In the genomic region with DNA sequence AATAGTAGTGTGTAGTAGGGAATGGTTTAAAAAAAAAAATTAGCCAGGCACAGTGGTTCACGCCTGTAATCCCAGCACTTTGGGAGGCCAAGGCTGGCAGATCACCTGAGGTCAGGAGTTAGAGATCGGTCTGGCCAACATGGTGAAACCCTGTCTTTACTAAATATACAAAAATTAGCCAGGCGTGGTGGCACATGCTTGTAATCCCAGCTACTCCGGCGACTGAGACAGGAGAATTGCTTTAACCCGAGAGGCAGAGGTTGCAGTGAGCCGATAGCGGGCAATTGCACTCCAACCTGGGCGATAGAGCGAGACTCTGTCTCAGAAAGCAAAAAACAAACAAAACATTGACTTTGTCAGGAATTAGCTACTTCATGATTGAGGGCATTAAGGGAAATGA, we compare ENCODE assay signal across 15 cellular contexts. TPM values are rescaled to one million over a fixed set of nuclear protein-coding genes. Genes with fewer than 3 reads are reported as not detected.
DNase-seq lines count a peak whose midpoint lies in the region; ATAC-seq and TF ChIP-seq lines count a peak whose summit lies in the region.
"Not testable (repeated sequence)": the region's sequence is repeated elsewhere in the genome, so short reads cannot be mapped to it uniquely, and the experiment has no call there.
"Had no signal": no experiment of that assay in that cellular context is flagged by ENCODE, and none has a peak within 500 bp of the region (broad histone marks: within the 10 kb centered on the region; RNA-seq: fewer than 3 reads in every experiment).

No MANE protein-coding gene starts in this region.

- peaks cover 50% of the 10 kb centered on the region for H3K4me1 ChIP-seq in ACC112 (ENCODE audit: control insufficient read depth, insufficient read depth, low read length, unreplicated experiment)
- peaks cover 14% of the 10 kb centered on the region; the same call in 1 of the 2 replicates for H3K4me1 ChIP-seq in GM23338 (ENCODE audit: insufficient read depth)
- H3K4me1 ChIP-seq in PC-9 (replicated peaks; ENCODE audit: insufficient read depth) = peaks cover 52% of the 10 kb centered on the region
- H3K4me1 ChIP-seq in endodermal cell (ENCODE audit: control insufficient read depth, insufficient read depth, low read length) = not testable (repeated sequence)

- H3K4me1 Mint-ChIP-seq in GM23338 (peaks cover 25% of the 10 kb centered on the region), endodermal cell (peaks cover 20% of the 10 kb centered on the region), natural killer cell (peaks cover 58 to 63% of the 10 kb centered on the region in 2 donors)
- H3K4me1 Mint-ChIP-seq in activated CD4-positive, alpha-beta memory T cell treated with anti-CD3 and anti-CD28 coated beads for 36 hours (ENCODE audit: low read depth) = peaks cover 63% of the 10 kb centered on the region
- peaks cover 63% of the 10 kb centered on the region for H3K4me1 Mint-ChIP-seq in activated naive CD8-positive, alpha-beta T cell (ENCODE audit: low read depth)
- H3K4me1 Mint-ChIP-seq in stimulated activated effector memory CD8-positive, alpha-beta T cell treated with anti-CD3 and anti-CD28 coated beads, Interleukin-12 subunit alpha, Interleukin-12 subunit beta, amount 100 ng/mL, for 72 hours = peaks cover 62% of the 10 kb centered on the region

- not testable (repeated sequence) for H3K27ac Mint-ChIP-seq in GM23338
- peak overlapping the region; percentile 24 for H3K27ac Mint-ChIP-seq in activated CD4-positive, alpha-beta memory T cell treated with anti-CD3 and anti-CD28 coated beads for 36 hours
- peak overlapping the region; percentile 96 for H3K27ac Mint-ChIP-seq in activated naive CD8-positive, alpha-beta T cell
- H3K27ac Mint-ChIP-seq in endodermal cell (peak overlapping the region; percentile 6), natural killer cell (peak overlapping the region; percentile 53 to 98)
- H3K27ac Mint-ChIP-seq in stimulated activated effector memory CD8-positive, alpha-beta T cell treated with anti-CD3 and anti-CD28 coated beads, Interleukin-12 subunit alpha, Interleukin-12 subunit beta, amount 100 ng/mL, for 72 hours = peak overlapping the region; percentile 97

- not testable (repeated sequence) for H4K20me1 ChIP-seq in GM23338 (replicated peaks; ENCODE audit: insufficient read depth); PC-9 (ENCODE audit: insufficient read depth)

- not testable (repeated sequence) for H3K9me3 ChIP-seq in PC-9 (ENCODE audit: insufficient read depth, low read depth); endodermal cell (ENCODE audit: control insufficient read depth, low read length)

- peak overlapping the region; percentile 95 for H3K4me3 ChIP-seq in ACC112 (ENCODE audit: low read depth, low read length)
- not testable (repeated sequence) for H3K4me3 ChIP-seq in GM23338
- H3K4me3 ChIP-seq in PC-9 = peak overlapping the region; percentile 98; the same call in 1 of the 2 replicates
- peak overlapping the region; percentile 98 for H3K4me3 ChIP-seq in endodermal cell (ENCODE audit: low read length)

- POLR2A ChIA-PET in PC-9 (lab: Charles Lee; ENCODE audit: unreplicated experiment) = interaction anchor here (0.7 kb wide), 1 partner anchor 112 kb away, joined by 3 read pairs; no protein-coding TSS in a partner anchor
- POLR2A ChIA-PET in activated CD4-positive, alpha-beta memory T cell treated with anti-CD3 and anti-CD28 coated beads for 36 hours (lab: Charles Lee) = interaction anchor here (1.6 kb wide), 1 partner anchor 14 kb away, joined by 3 read pairs; no protein-coding TSS in a partner anchor

- not testable (repeated sequence) for H2AFZ ChIP-seq in ACC112 (ENCODE audit: low read length, unreplicated experiment); GM23338; PC-9

- CTCF ChIA-PET in PC-9 (lab: Charles Lee) = not testable (repeated sequence)
- CTCF ChIA-PET in activated CD4-positive, alpha-beta memory T cell treated with anti-CD3 and anti-CD28 coated beads for 36 hours (lab: Charles Lee) = interaction anchor here (0.6 to 5.8 kb wide), 3 partner anchors 25 to 84 kb away, joined by 3 to 66 read pairs (median 54); a partner anchor contains a TSS

- H3K27me3 ChIP-seq in ACC112 (ENCODE audit: insufficient read depth, low read length); GM23338 (ENCODE audit: insufficient read depth); PC-9 (ENCODE audit: insufficient read depth, low read depth); endodermal cell (ENCODE audit: control insufficient read depth, insufficient read depth, low read length, poor library complexity, severe bottlenecking): not testable (repeated sequence)

- peaks cover 42% of the 10 kb centered on the region for H3K79me2 ChIP-seq in ACC112 (ENCODE audit: control insufficient read depth, insufficient read depth, low read length, unreplicated experiment)
- H3K79me2 ChIP-seq in GM23338 (replicated peaks; ENCODE audit: insufficient read depth) = peaks cover 38% of the 10 kb centered on the region
- H3K79me2 ChIP-seq in PC-9 (ENCODE audit: low read depth) = peaks cover 47% of the 10 kb centered on the region

- intact Hi-C loops in PC-9 (cut with micrococcal nuclease; ENCODE audit: unreplicated experiment) (loop anchor here (5.0 kb wide), 1 partner anchor 245 kb away; a partner anchor contains a TSS), natural killer cell (cut with micrococcal nuclease) (loop anchor here (5.0 kb wide), 1 partner anchor 75 kb away; no protein-coding TSS in a partner anchor)
- intact Hi-C loops in activated CD4-positive, alpha-beta memory T cell treated with anti-CD3 and anti-CD28 coated beads for 36 hours (cut with micrococcal nuclease) = loop anchor here (5.0 kb wide), 1 partner anchor 45 kb away; a partner anchor contains a TSS

- not testable (repeated sequence) for H3K9me2 ChIP-seq in GM23338 (ENCODE audit: insufficient read depth); PC-9 (ENCODE audit: insufficient read depth)

- H3K36me3 Mint-ChIP-seq in GM23338 (ENCODE audit: low read depth) (peaks cover 63% of the 10 kb centered on the region), endodermal cell (ENCODE audit: low read depth) (peaks cover 42% of the 10 kb centered on the region)
- H3K36me3 Mint-ChIP-seq in activated CD4-positive, alpha-beta memory T cell treated with anti-CD3 and anti-CD28 coated beads for 36 hours = peaks cover 61% of the 10 kb centered on the region
- H3K36me3 Mint-ChIP-seq in activated naive CD8-positive, alpha-beta T cell = peaks cover 12% of the 10 kb centered on the region
- not testable (repeated sequence) for H3K36me3 Mint-ChIP-seq in natural killer cell
- H3K36me3 Mint-ChIP-seq in stimulated activated effector memory CD8-positive, alpha-beta T cell treated with anti-CD3 and anti-CD28 coated beads, Interleukin-12 subunit alpha, Interleukin-12 subunit beta, amount 100 ng/mL, for 72 hours = peaks cover 94% of the 10 kb centered on the region

- not testable (repeated sequence) for H3K9ac ChIP-seq in endodermal cell (ENCODE audit: extremely low read depth, low read length, poor library complexity, severe bottlenecking)

- H3F3A ChIP-seq in GM23338 (replicated peaks; ENCODE audit: low read depth) = peaks cover 43% of the 10 kb centered on the region
- H3F3A ChIP-seq in PC-9 (ENCODE audit: insufficient read depth, low read depth) = peaks cover 53% of the 10 kb centered on the region

- peak overlapping the region; percentile 39; the same call in 2 of the 3 replicates for H3K4me3 Mint-ChIP-seq in GM23338
- not testable (repeated sequence) for H3K4me3 Mint-ChIP-seq in activated CD4-positive, alpha-beta memory T cell treated with anti-CD3 and anti-CD28 coated beads for 36 hours
- peak overlapping the region; percentile 100 for H3K4me3 Mint-ChIP-seq in activated naive CD8-positive, alpha-beta T cell
- peak overlapping the region; percentile 99 for H3K4me3 Mint-ChIP-seq in endodermal cell
- H3K4me3 Mint-ChIP-seq in natural killer cell = peak overlapping the region; percentile 96
- peak overlapping the region; percentile 91 for H3K4me3 Mint-ChIP-seq in stimulated activated effector memory CD8-positive, alpha-beta T cell treated with anti-CD3 and anti-CD28 coated beads, Interleukin-12 subunit alpha, Interleukin-12 subunit beta, amount 100 ng/mL, for 72 hours

- H3K27ac ChIP-seq in ACC112 (ENCODE audit: low read depth, low read length) = peak overlapping the region; percentile 100
- H3K27ac ChIP-seq in GM23338 (ENCODE audit: low read depth); endodermal cell (ENCODE audit: low read depth, low read length): not testable (repeated sequence)
- 0 out of 2 replicates have a peak overlapping the region, but pooled peaks have one; percentile 87 for H3K27ac ChIP-seq in PC-9

- ATAC-seq in GM23338; natural killer cell; stimulated activated effector memory CD8-positive, alpha-beta T cell treated with anti-CD3 and anti-CD28 coated beads, Interleukin-12 subunit alpha, Interleukin-12 subunit beta, amount 100 ng/mL, for 72 hours: not testable (repeated sequence)

- not testable (repeated sequence) for H3K36me3 ChIP-seq in ACC112 (ENCODE audit: insufficient read depth, low read length)
- peaks cover 12% of the 10 kb centered on the region; the same call in 1 of the 2 replicates for H3K36me3 ChIP-seq in GM23338 (ENCODE audit: insufficient read depth)
- H3K36me3 ChIP-seq in PC-9 (ENCODE audit: low read depth) = peaks cover 13% of the 10 kb centered on the region; the same call in 1 of the 2 replicates
- peaks cover 29% of the 10 kb centered on the region for H3K36me3 ChIP-seq in endodermal cell (ENCODE audit: control insufficient read depth, insufficient read depth, low read length)

- WGBS in endodermal cell (ENCODE audit: insufficient coverage in 1 of 2, insufficient read length in 1 of 2), 2 experiments = 94% methylated on average over 10 of the region's 10 CpGs

- not testable (repeated sequence) for H3K4me2 ChIP-seq in GM23338
- peak overlapping the region; percentile 96; the same call in 1 of the 2 replicates for H3K4me2 ChIP-seq in PC-9

- peaks cover 13% of the 10 kb centered on the region for H3K27me3 Mint-ChIP-seq in GM23338 (ENCODE audit: insufficient read depth, low read depth, poor library complexity)
- H3K27me3 Mint-ChIP-seq in activated CD4-positive, alpha-beta memory T cell treated with anti-CD3 and anti-CD28 coated beads for 36 hours; activated naive CD8-positive, alpha-beta T cell; endodermal cell (ENCODE audit: insufficient read depth); natural killer cell (ENCODE audit: low read depth in 2 of 2): not testable (repeated sequence)

- DNase-seq in GM23338 (ENCODE audit: low spot score); PC-9; activated CD4-positive, alpha-beta memory T cell treated with anti-CD3 and anti-CD28 coated beads for 36 hours; endodermal cell; natural killer cell; stimulated activated effector memory CD8-positive, alpha-beta T cell treated with anti-CD3 and anti-CD28 coated beads, Interleukin-12 subunit alpha, Interleukin-12 subunit beta, amount 100 ng/mL, for 72 hours (ENCODE audit: low spot score in 2 of 2): not testable (repeated sequence)

- not testable (repeated sequence) for H3K9me3 Mint-ChIP-seq in GM23338; activated CD4-positive, alpha-beta memory T cell treated with anti-CD3 and anti-CD28 coated beads for 36 hours; activated naive CD8-positive, alpha-beta T cell (ENCODE audit: low read depth); endodermal cell; natural killer cell; stimulated activated effector memory CD8-positive, alpha-beta T cell treated with anti-CD3 and anti-CD28 coated beads, Interleukin-12 subunit alpha, Interleukin-12 subunit beta, amount 100 ng/mL, for 72 hours

- TF ChIP-seq CTCF in GM23338 (conservative IDR thresholded peaks at IDR 0.05; ENCODE audit: low read depth in 2 of 2); PC-9 (conservative IDR thresholded peaks at IDR 0.05); endodermal cell (conservative IDR thresholded peaks at IDR 0.05); natural killer cell (IDR thresholded peaks at IDR 0.05): not testable (repeated sequence)

- BruUV-seq in PC-9 (replicated peaks; lab: Mats Ljungman, UMichigan) = TSS peak; percentile 70

RNA-seq across cellular contexts. Expression of a gene that starts 1.8 kb away (rescaled TPM):
- 199 and 225 TPM in 2 replicates for total RNA-seq in GM23338 (2014; rRNA removed; shearing (Covaris generic))
- 567 and 586 TPM in 2 replicates for polyA plus RNA-seq in GM23338 (2016; fragmentation: Nextera tagmentation; extraction: Ambion mirVana)
- total RNA-seq in PC-9 (2021) (291 and 303 TPM in 2 replicates), endodermal cell (100 to 1,000 TPM; 322 to 403 TPM), natural killer cell (100 to 1,000 TPM; 365 to 450 (median 439) TPM)
- total RNA-seq in activated CD4-positive, alpha-beta memory T cell treated with anti-CD3 and anti-CD28 coated beads for 36 hours = 100 to 1,000 TPM; 354 to 359 TPM
- polyA plus RNA-seq in endodermal cell (2013, experiment 1 of 2) = 489 TPM
- 482 TPM for polyA plus RNA-seq in endodermal cell (2013, experiment 2 of 2)

RNA-seq across cellular contexts. Expression of a gene that starts 2.4 kb away (rescaled TPM):
- 65.0 and 66.5 TPM in 2 replicates for total RNA-seq in GM23338 (2014; rRNA removed; shearing (Covaris generic))
- 94.2 and 100.0 TPM in 2 replicates for polyA plus RNA-seq in GM23338 (2016; fragmentation: Nextera tagmentation; extraction: Ambion mirVana)
- total RNA-seq in PC-9 (2021) (67.2 and 82.5 TPM in 2 replicates), endodermal cell (10 to 100 TPM; 55.3 to 74.2 TPM), natural killer cell (10 to 100 TPM; 22.8 to 30.6 (median 28.1) TPM)
- 10 to 100 TPM; 77.9 to 82.5 TPM for total RNA-seq in activated CD4-positive, alpha-beta memory T cell treated with anti-CD3 and anti-CD28 coated beads for 36 hours
- polyA plus RNA-seq in endodermal cell (2013, experiment 1 of 2) = 56.7 TPM
- 53.0 TPM for polyA plus RNA-seq in endodermal cell (2013, experiment 2 of 2)

RNA-seq across cellular contexts. Expression of a gene that starts 24.3 kb away (rescaled TPM):
- total RNA-seq in GM23338 (2014; rRNA removed; shearing (Covaris generic)) = 77.7 and 81.7 TPM in 2 replicates
- 36.7 and 40.4 TPM in 2 replicates for polyA plus RNA-seq in GM23338 (2016; fragmentation: Nextera tagmentation; extraction: Ambion mirVana)
- 53.4 and 67.3 TPM in 2 replicates for total RNA-seq in PC-9 (2021)
- total RNA-seq in activated CD4-positive, alpha-beta memory T cell treated with anti-CD3 and anti-CD28 coated beads for 36 hours = 10 to 100 TPM; 74.5 to 80.7 TPM
- total RNA-seq in endodermal cell = 10 to 100 TPM; 69.4 to 82.4 TPM
- polyA plus RNA-seq in endodermal cell (2013, experiment 1 of 2) = 80.9 TPM
- polyA plus RNA-seq in endodermal cell (2013, experiment 2 of 2) = 70.6 TPM
- total RNA-seq in natural killer cell = 10 to 100 TPM; 34.3 to 50.4 (median 45.0) TPM

RNA-seq across cellular contexts. Expression of a gene that starts 29.0 kb away (rescaled TPM):
- 39.6 and 56.5 TPM in 2 replicates for total RNA-seq in GM23338 (2014; rRNA removed; shearing (Covaris generic))
- 12.7 and 13.2 TPM in 2 replicates for polyA plus RNA-seq in GM23338 (2016; fragmentation: Nextera tagmentation; extraction: Ambion mirVana)
- total RNA-seq in PC-9 (2021) (37.4 and 42.0 TPM in 2 replicates), endodermal cell (10 to 100 TPM; 33.3 to 50.7 TPM), natural killer cell (1 to 10 TPM; 1.9 to 5.8 (median 3.1) TPM)
- total RNA-seq in activated CD4-positive, alpha-beta memory T cell treated with anti-CD3 and anti-CD28 coated beads for 36 hours = 10 to 100 TPM; 70.0 to 77.2 TPM
- 33.8 TPM for polyA plus RNA-seq in endodermal cell (2013, experiment 1 of 2)
- 34.2 TPM for polyA plus RNA-seq in endodermal cell (2013, experiment 2 of 2)

RNA-seq across cellular contexts. Expression of a gene that starts 39.0 kb away (rescaled TPM):
- total RNA-seq in GM23338 (2014; rRNA removed; shearing (Covaris generic)) = 0.04 and 0.17 TPM in 2 replicates
- polyA plus RNA-seq in GM23338 (2016; fragmentation: Nextera tagmentation; extraction: Ambion mirVana) = 0.16 TPM in 1 of 2 replicates, not detected in the other
- total RNA-seq in PC-9 (2021) = not detected in 2 replicates
- not detected for total RNA-seq in activated CD4-positive, alpha-beta memory T cell treated with anti-CD3 and anti-CD28 coated beads for 36 hours
- not detected for total RNA-seq in endodermal cell
- polyA plus RNA-seq in endodermal cell (2013, experiment 1 of 2) = 0.25 TPM
- 0.33 TPM for polyA plus RNA-seq in endodermal cell (2013, experiment 2 of 2)
- total RNA-seq in natural killer cell = under 1 TPM in 1 of 3 donors, not detected in 2; 0.07 TPM
- total RNA-seq: adrenal gland, bronchial epithelial cell, mammary epithelial cell, myocyte, prostate gland, RPMI7951, thoracic aorta had no signal
- polyA plus RNA-seq: mammary epithelial cell had no signal
